In genomic region chr5:218457-219289, GRCh38 we compare ENCODE assay signal across 8 cellular contexts. TPM values are rescaled to one million over a fixed set of nuclear protein-coding genes. Genes with fewer than 3 reads are reported as not detected.
DNase-seq lines count a peak whose midpoint lies in the region; ATAC-seq and TF ChIP-seq lines count a peak whose summit lies in the region.

No MANE protein-coding gene starts in this region.

- H3K9me3 Mint-ChIP-seq in activated CD4-positive, alpha-beta T cell treated with anti-CD3 and anti-CD28 coated beads, Interleukin-2, amount 10 ng/mL, durations not matched to agents 24 days and 14 days = no peaks in the 10 kb centered on the region

- H3K4me1 ChIP-seq in upper lobe of right lung = peaks cover 39% of the 10 kb centered on the region

- no peaks in the 10 kb centered on the region for H3K36me3 ChIP-seq in GM06990 (ENCODE audit: control insufficient read depth, insufficient read depth, low read length)
- H3K36me3 ChIP-seq in upper lobe of right lung = peaks cover 5% of the 10 kb centered on the region

- H3K27ac Mint-ChIP-seq in activated CD4-positive, alpha-beta T cell treated with anti-CD3 and anti-CD28 coated beads, Interleukin-2, amount 10 ng/mL, durations not matched to agents 24 days and 14 days = peak overlapping the region; percentile 93

- no peaks in the 10 kb centered on the region for H3K9me3 ChIP-seq in upper lobe of right lung

- peak; percentile 31 for ATAC-seq in GM21619 (IDR thresholded peaks at IDR 0.05; ENCODE audit: unreplicated experiment)
- peak; percentile 64 for ATAC-seq in upper lobe of right lung

- H3K4me3 Mint-ChIP-seq in activated CD4-positive, alpha-beta T cell treated with anti-CD3 and anti-CD28 coated beads, Interleukin-2, amount 10 ng/mL, durations not matched to agents 24 days and 14 days = peak overlapping the region; percentile 97

- peaks cover 31% of the 10 kb centered on the region for H3K36me3 Mint-ChIP-seq in activated CD4-positive, alpha-beta T cell treated with anti-CD3 and anti-CD28 coated beads, Interleukin-2, amount 10 ng/mL, durations not matched to agents 24 days and 14 days (ENCODE audit: low read depth)

- intact Hi-C loops in activated CD4-positive, alpha-beta T cell treated with anti-CD3 and anti-CD28 coated beads, Interleukin-2, amount 10 ng/mL, durations not matched to agents 24 days and 14 days (cut with micrococcal nuclease) = loop anchor here (1.0 to 10.0 kb wide), 4 partner anchors 30 to 239 kb away; partner anchors contain the start of gene PDCD6
- intact Hi-C loops in upper lobe of right lung (cut with DNase I) = no loop called here

- TF ChIP-seq CTCF in GM06990 (IDR thresholded peaks at IDR 0.05; ENCODE audit: insufficient read depth, low read length, poor library complexity, severe bottlenecking) = no peak
- no peak for TF ChIP-seq CTCF in epithelial cell of proximal tubule (conservative IDR thresholded peaks at IDR 0.05; ENCODE audit: low read depth, low read length)
- TF ChIP-seq CTCF in upper lobe of right lung (IDR thresholded peaks at IDR 0.05) = no peak

- no peaks in the 10 kb centered on the region for H3K27me3 Mint-ChIP-seq in activated CD4-positive, alpha-beta T cell treated with anti-CD3 and anti-CD28 coated beads, Interleukin-2, amount 10 ng/mL, durations not matched to agents 24 days and 14 days

- H3K27me3 ChIP-seq in GM06990 (replicated peaks; ENCODE audit: control insufficient read depth, insufficient read depth, low read length) = no peaks in the 10 kb centered on the region
- H3K27me3 ChIP-seq in upper lobe of right lung = no peaks in the 10 kb centered on the region

- H3K4me3 ChIP-seq in GM06990 (replicated peaks; ENCODE audit: low read depth, low read length) = peak overlapping the region; percentile 92
- peak overlapping the region; percentile 97 for H3K4me3 ChIP-seq in epithelial cell of proximal tubule (ENCODE audit: low read depth, low read length)
- H3K4me3 ChIP-seq in upper lobe of right lung = peak overlapping the region; percentile 86

- DNase-seq in GM06990 (ENCODE audit: extremely low read depth, insufficient read length) (peak; percentile 56), epithelial cell of proximal tubule (ENCODE audit: low read depth) (no peak), myocyte (ENCODE audit: low read depth) (peak; percentile 43), upper lobe of right lung (peak; percentile 76), cortex of kidney (lab: John Stamatoyannopoulos, UW) (no peak)
- DNase-seq in activated CD4-positive, alpha-beta T cell treated with anti-CD3 and anti-CD28 coated beads, Interleukin-2, amount 10 ng/mL, durations not matched to agents 24 days and 14 days = peak; percentile 79

- H3K27ac ChIP-seq in upper lobe of right lung = peak overlapping the region; percentile 90

- peaks cover 52% of the 10 kb centered on the region for H3K4me1 Mint-ChIP-seq in activated CD4-positive, alpha-beta T cell treated with anti-CD3 and anti-CD28 coated beads, Interleukin-2, amount 10 ng/mL, durations not matched to agents 24 days and 14 days

- TF ChIP-seq RAD21 in Ishikawa (IDR thresholded peaks at IDR 0.05; ENCODE audit: low read depth) = no peak

- no peak for TF ChIP-seq EP300 in Ishikawa (IDR thresholded peaks at IDR 0.05; ENCODE audit: borderline replicate concordance)

TF ChIP-seq in Ishikawa, 13 proteins besides CTCF, POLR2A, EP300 and RAD21:
- no peak for TF ChIP-seq REST (IDR thresholded peaks at IDR 0.05; ENCODE audit: low read depth)
- TF ChIP-seq MAX (IDR thresholded peaks at IDR 0.05) = no peak
- TF ChIP-seq ZBTB7A (IDR thresholded peaks at IDR 0.05; ENCODE audit: low read depth) = peak; percentile 87

RNA-seq across cellular contexts. Expression of gene SDHA, which starts 0.6 kb away (rescaled TPM):
- total RNA-seq in activated CD4-positive, alpha-beta T cell treated with anti-CD3 and anti-CD28 coated beads, Interleukin-2, amount 10 ng/mL, durations not matched to agents 24 days and 14 days = 147 and 150 TPM in 2 replicates
- total RNA-seq in epithelial cell of proximal tubule (99.3 and 103 TPM in 2 replicates), myocyte (142 and 184 TPM in 2 replicates), upper lobe of right lung (94.0 TPM)
- 117 TPM for polyA plus RNA-seq in myocyte (2012)

RNA-seq across cellular contexts. Expression of gene CCDC127, which starts 0.7 kb away (rescaled TPM):
- total RNA-seq in activated CD4-positive, alpha-beta T cell treated with anti-CD3 and anti-CD28 coated beads, Interleukin-2, amount 10 ng/mL, durations not matched to agents 24 days and 14 days = 7.1 and 7.7 TPM in 2 replicates
- total RNA-seq in epithelial cell of proximal tubule (4.2 and 4.5 TPM in 2 replicates), myocyte (7.8 and 7.9 TPM in 2 replicates), upper lobe of right lung (5.5 TPM)
- 8.4 TPM for polyA plus RNA-seq in myocyte (2012)

RNA-seq across cellular contexts. Expression of gene LRRC14B, which starts 27.4 kb away (rescaled TPM):
- total RNA-seq in activated CD4-positive, alpha-beta T cell treated with anti-CD3 and anti-CD28 coated beads, Interleukin-2, amount 10 ng/mL, durations not matched to agents 24 days and 14 days = not detected in 2 replicates
- total RNA-seq in epithelial cell of proximal tubule (not detected in 2 replicates), myocyte (11.2 and 21.9 TPM in 2 replicates), upper lobe of right lung (not detected)
- 1.6 TPM for polyA plus RNA-seq in myocyte (2012)

RNA-seq across cellular contexts. Expression of gene PDCD6, which starts 52.8 kb away (rescaled TPM):
- 118 and 119 TPM in 2 replicates for total RNA-seq in activated CD4-positive, alpha-beta T cell treated with anti-CD3 and anti-CD28 coated beads, Interleukin-2, amount 10 ng/mL, durations not matched to agents 24 days and 14 days
- total RNA-seq in epithelial cell of proximal tubule (98.0 and 108 TPM in 2 replicates), myocyte (101 and 134 TPM in 2 replicates), upper lobe of right lung (69.5 TPM)
- polyA plus RNA-seq in myocyte (2012) = 137 TPM

Comparison
In these comparisons a context has a peak if more than half of its experiments do, and no peak if none do; other contexts are left out.
1. DNase-seq: peak in GM06990 (single experiment), activated CD4-positive, alpha-beta T cell treated with anti-CD3 and anti-CD28 coated beads, Interleukin-2, amount 10 ng/mL, durations not matched to agents 24 days and 14 days (single experiment), myocyte (single experiment) and upper lobe of right lung (single experiment); none in epithelial cell of proximal tubule (single experiment) and cortex of kidney (single experiment).
2. RNA of gene LRRC14B, which starts 27.4 kb away (total RNA-seq): 11.2 to 21.9 TPM in myocyte; not detected in upper lobe of right lung (single experiment), not detected in activated CD4-positive, alpha-beta T cell treated with anti-CD3 and anti-CD28 coated beads, Interleukin-2, amount 10 ng/mL, durations not matched to agents 24 days and 14 days and not detected in epithelial cell of proximal tubule; every median in the first group is over 10 times any median in the second.
3. Peak in every context shown above with its lines, with median percentiles within 50 percentile points of each other: H3K4me3 ChIP-seq.